21 cellular contexts compared by ENCODE assay signal in the genomic region with DNA sequence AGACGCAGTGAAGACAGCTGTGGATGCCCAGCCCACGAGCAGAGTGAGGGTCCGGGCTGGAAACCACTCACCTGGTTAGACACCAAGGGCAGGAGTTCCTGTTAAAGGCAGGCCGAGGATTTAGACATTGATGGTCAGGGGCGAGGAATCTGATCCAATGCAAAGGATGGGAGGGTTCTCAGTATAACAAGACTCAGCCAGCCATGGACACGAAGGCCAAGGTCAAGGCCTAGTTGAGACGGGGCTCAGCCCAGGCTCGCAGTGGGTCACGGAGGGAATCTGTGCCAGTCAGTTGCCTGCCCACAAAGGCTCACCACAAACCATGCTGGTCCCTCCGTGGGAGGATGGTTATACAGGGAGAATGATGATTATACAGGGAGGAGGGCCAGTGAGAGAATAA.
"Had no signal": no experiment of that assay in that cellular context is flagged by ENCODE, and none has a peak within 500 bp of the region (broad histone marks: within the 10 kb centered on the region; RNA-seq: fewer than 3 reads in every experiment).

No MANE protein-coding gene starts in this region.

- H3K27me3 ChIP-seq: colonic mucosa, left lung, neural progenitor cell, testis, tibial nerve had no signal

- H3K27ac ChIP-seq: colonic mucosa, esophagus squamous epithelium, gastroesophageal sphincter, left lung, lower lobe of right lung, neural progenitor cell, parathyroid adenoma, psoas muscle, testis, tibial nerve had no signal

- H3K9me3 ChIP-seq: colonic mucosa, esophagus squamous epithelium, left lung, lower lobe of right lung, psoas muscle, testis had no signal

- H3K9ac ChIP-seq: neural progenitor cell, parathyroid adenoma had no signal

- H3K27me3 Mint-ChIP-seq: stimulated activated naive CD8-positive, alpha-beta T cell treated with anti-CD3 and anti-CD28 coated beads, Interleukin-15, Interleukin-2, amounts not matched to agents 100 ng/mL and 50 ng/mL, for 24 hours had no signal

- H3K4me3 ChIP-seq: colonic mucosa, esophagus squamous epithelium, gastroesophageal sphincter, left lung, lower lobe of right lung, neural progenitor cell, psoas muscle, testis, tibial nerve had no signal

- H3K4me1 ChIP-seq: colonic mucosa, esophagus squamous epithelium, gastroesophageal sphincter, lower lobe of right lung, neural progenitor cell, parathyroid adenoma, psoas muscle, testis, tibial nerve had no signal

- H3K79me2 ChIP-seq: parathyroid adenoma had no signal

- H2AFZ ChIP-seq: neural progenitor cell, parathyroid adenoma had no signal

- H3K9me3 Mint-ChIP-seq: natural killer cell treated with Interleukin-12 subunit alpha and Interleukin-12 subunit beta and Interleukin-15 and Interleukin-18, amount 100 ng/mL, for 72 hours had no signal

- H3K36me3 ChIP-seq: colonic mucosa, esophagus squamous epithelium, gastroesophageal sphincter, left lung, lower lobe of right lung, neural progenitor cell, tibial nerve had no signal

- H3K27ac Mint-ChIP-seq: memory B cell; natural killer cell treated with Interleukin-12 subunit alpha and Interleukin-12 subunit beta and Interleukin-15 and Interleukin-18, amount 100 ng/mL, for 72 hours; neural progenitor cell; stimulated activated effector memory CD8-positive, alpha-beta T cell treated with anti-CD3 and anti-CD28 coated beads, Interleukin-12 subunit alpha, Interleukin-12 subunit beta, amount 100 ng/mL, for 72 hours; stimulated activated naive CD8-positive, alpha-beta T cell treated with anti-CD3 and anti-CD28 coated beads, Interleukin-15, Interleukin-2, amounts not matched to agents 100 ng/mL and 50 ng/mL, for 24 hours had no signal

- H3K4me3 Mint-ChIP-seq: memory B cell; natural killer cell treated with Interleukin-12 subunit alpha and Interleukin-12 subunit beta and Interleukin-15 and Interleukin-18, amount 100 ng/mL, for 72 hours; neural progenitor cell; stimulated activated effector memory CD8-positive, alpha-beta T cell treated with anti-CD3 and anti-CD28 coated beads, Interleukin-12 subunit alpha, Interleukin-12 subunit beta, amount 100 ng/mL, for 72 hours; stimulated activated naive CD8-positive, alpha-beta T cell treated with anti-CD3 and anti-CD28 coated beads, Interleukin-15, Interleukin-2, amounts not matched to agents 100 ng/mL and 50 ng/mL, for 24 hours had no signal

- H3K36me3 Mint-ChIP-seq: memory B cell; natural killer cell treated with Interleukin-12 subunit alpha and Interleukin-12 subunit beta and Interleukin-15 and Interleukin-18, amount 100 ng/mL, for 72 hours; neural progenitor cell; stimulated activated effector memory CD8-positive, alpha-beta T cell treated with anti-CD3 and anti-CD28 coated beads, Interleukin-12 subunit alpha, Interleukin-12 subunit beta, amount 100 ng/mL, for 72 hours had no signal

- DNase-seq: colonic mucosa; dermis blood vessel endothelial cell; esophagus squamous epithelium; foreskin fibroblast; glutamatergic neuron; islet precursor cell; left lung; lower lobe of right lung; midbrain; stimulated activated CD4-positive, alpha-beta T cell treated with anti-CD3 and anti-CD28 coated beads, Interleukin-4, amount 100 ng/mL, for 1 hour; stimulated activated CD8-positive, alpha-beta memory T cell treated with anti-CD3 and anti-CD28 coated beads, Interleukin-4, amount 100 ng/mL, for 48 hours; testis had no signal

- H3K4me2 ChIP-seq: neural progenitor cell had no signal

- H3K4me1 Mint-ChIP-seq: stimulated activated effector memory CD8-positive, alpha-beta T cell treated with anti-CD3 and anti-CD28 coated beads, Interleukin-12 subunit alpha, Interleukin-12 subunit beta, amount 100 ng/mL, for 72 hours had no signal
